8 cellular contexts compared by ENCODE assay signal in genomic region chr19:10194500-10195198, GRCh38. TPM values are rescaled to one million over a fixed set of nuclear protein-coding genes. Genes with fewer than 3 reads are reported as not detected.
A peak's percentile ranks its signal among the peaks of the same experiment; 100 is the strongest.
DNase-seq lines count a peak whose midpoint lies in the region; ATAC-seq and TF ChIP-seq lines count a peak whose summit lies in the region.

Gene DNMT1 (minus strand): TSS chr19:10194953. CDS start chr19:10194899, 54 bp downstream.

- H3K27me3 Mint-ChIP-seq in natural killer cell treated with Interleukin-12 subunit alpha and Interleukin-12 subunit beta and Interleukin-15 and Interleukin-18, amount 100 ng/mL, for 72 hours: no peaks in the 10 kb centered on the region

- peaks cover 11% of the 10 kb centered on the region for H3K36me3 Mint-ChIP-seq in natural killer cell treated with Interleukin-12 subunit alpha and Interleukin-12 subunit beta and Interleukin-15 and Interleukin-18, amount 100 ng/mL, for 72 hours

- H3K4me1 Mint-ChIP-seq in natural killer cell treated with Interleukin-12 subunit alpha and Interleukin-12 subunit beta and Interleukin-15 and Interleukin-18, amount 100 ng/mL, for 72 hours (ENCODE audit: low read depth in 2 of 2): peaks cover 34 to 37% of the 10 kb centered on the region in 2 donors

- H3K27ac Mint-ChIP-seq in natural killer cell treated with Interleukin-12 subunit alpha and Interleukin-12 subunit beta and Interleukin-15 and Interleukin-18, amount 100 ng/mL, for 72 hours: peak within 1 kb of the TSS; percentile 89 to 97

- TF ChIP-seq CTCF in fibroblast of pulmonary artery (IDR thresholded peaks at IDR 0.05; ENCODE audit: low read length, missing control alignments): no peak

- peak within 1 kb of the TSS; percentile 95 for H3K4me3 Mint-ChIP-seq in natural killer cell treated with Interleukin-12 subunit alpha and Interleukin-12 subunit beta and Interleukin-15 and Interleukin-18, amount 100 ng/mL, for 72 hours

- peak within 1 kb of the TSS; percentile 86 for H3K4me3 ChIP-seq in fibroblast of pulmonary artery (replicated peaks; ENCODE audit: low read depth, low read length)

- no peaks in the 10 kb centered on the region for H3K9me3 Mint-ChIP-seq in natural killer cell treated with Interleukin-12 subunit alpha and Interleukin-12 subunit beta and Interleukin-15 and Interleukin-18, amount 100 ng/mL, for 72 hours

- TF ChIP-seq POLR2A in Raji (IDR thresholded peaks at IDR 0.05; ENCODE audit: insufficient read depth, low read depth, low read length): peak; percentile 80

- DNase-seq in Daoy (ENCODE audit: low read depth): peak; percentile 98
- peak; percentile 91 for DNase-seq in GOT3 (lab: John Stamatoyannopoulos, UW)
- DNase-seq in M059J (ENCODE audit: low read depth): peak; percentile 93
- DNase-seq in activated T-helper 9 cell treated with anti-CD3 and anti-CD28 coated beads, Interleukin-2, amount 50 U/mL, for 16 hours (ENCODE audit: low read depth): peak; percentile 92
- DNase-seq in fibroblast of pulmonary artery (ENCODE audit: low read depth): peak; percentile 98
- peak; percentile 99 for DNase-seq in natural killer cell treated with Interleukin-12 subunit alpha and Interleukin-12 subunit beta and Interleukin-15 and Interleukin-18, amount 100 ng/mL, for 72 hours (ENCODE audit: low spot score)
- peak; percentile 97 for DNase-seq in stimulated activated naive CD4-positive, alpha-beta T cell treated with Interleukin-2 at 50 U/mL for 16 hours (lab: John Stamatoyannopoulos, UW)

- ATAC-seq in natural killer cell treated with Interleukin-12 subunit alpha and Interleukin-12 subunit beta and Interleukin-15 and Interleukin-18, amount 100 ng/mL, for 72 hours: peak; percentile 97 to 98

RNA-seq across cellular contexts. Expression of gene DNMT1, which starts in this region (rescaled TPM):
- 126 and 140 TPM in 2 replicates for total RNA-seq in Daoy (2014; rRNA removed; shearing (Covaris generic))
- 199 and 263 TPM in 2 replicates for total RNA-seq in M059J (2014; rRNA removed; shearing (Covaris generic))
- 100 to 1,000 TPM; 322 to 576 TPM for total RNA-seq in natural killer cell treated with Interleukin-12 subunit alpha and Interleukin-12 subunit beta and Interleukin-15 and Interleukin-18, amount 100 ng/mL, for 72 hours

Comparison
In these comparisons a context has a peak if more than half of its experiments do, and no peak if none do; other contexts are left out.
1. Peak in every context shown above with its lines: DNase-seq, ATAC-seq and H3K4me3 ChIP-seq.